In the genomic region with DNA sequence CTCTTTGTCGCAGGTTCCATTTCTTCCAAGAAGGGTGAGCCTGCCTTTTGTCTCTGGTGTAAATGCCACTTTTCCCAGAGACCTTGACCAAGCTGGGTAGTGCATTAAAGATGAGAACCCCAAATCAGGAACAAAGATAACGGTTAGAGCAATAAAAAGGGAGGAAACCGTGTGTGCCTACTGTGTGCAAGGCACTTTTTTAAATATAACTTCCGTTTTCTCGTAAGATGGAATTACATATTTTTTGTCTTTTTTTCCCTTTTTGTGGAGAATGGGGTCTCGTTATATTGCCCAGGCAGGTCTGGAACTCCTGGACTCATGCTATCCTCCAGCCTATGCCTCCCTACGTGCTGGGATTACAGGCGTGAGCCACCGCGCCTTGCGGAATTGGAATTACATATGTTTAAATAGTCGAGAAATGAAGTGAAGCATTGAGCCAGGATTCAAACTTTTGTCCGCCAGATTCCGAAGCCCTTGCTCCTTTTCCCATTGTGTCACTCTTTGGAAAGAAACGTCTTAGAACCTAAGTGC, we compare ENCODE assay signal across 8 cellular contexts. TPM values are rescaled to one million over a fixed set of nuclear protein-coding genes. Genes with fewer than 3 reads are reported as not detected.
DNase-seq lines count a peak whose midpoint lies in the region; TF ChIP-seq lines count a peak whose summit lies in the region.

No MANE protein-coding gene starts in this region.

- H4K20me1 ChIP-seq in BLaER1 (0 out of 2 replicates have a peak, but pooled peaks cover 13% of the 10 kb centered on the region), Karpas-422 (ENCODE audit: insufficient read depth, low read depth, low read length) (no peaks in the 10 kb centered on the region)

- DNase-seq in Karpas-422 (no peak), coronary artery (ENCODE audit: low spot score) (no peak), GDM1 (lab: John Stamatoyannopoulos, UW) (no peak), ACHN (no peak), NCI-H345 (lab: John Stamatoyannopoulos, UW) (no peak), SIG-M5 treated with dmso at 0.1 percent for 504 hours (lab: John Stamatoyannopoulos, UW; ENCODE audit: unreplicated experiment) (no peak)

- peaks cover 41% of the 10 kb centered on the region for H3K79me2 ChIP-seq in Karpas-422 (ENCODE audit: low read length)

- in situ Hi-C loops in ACHN (cut with HindIII; ENCODE audit: low pct_ligation_motif_present, low pct_unique_long_range_greater_than_20kb, low sequenced_read_pairs) = no loop called here

- TF ChIP-seq CTCF in coronary artery (IDR thresholded peaks at IDR 0.05) = no peak
- TF ChIP-seq CTCF in nephron (IDR thresholded peaks at IDR 0.05; ENCODE audit: unreplicated experiment in 3 of 3) = no peak

- peak overlapping the region; percentile 13; the same call in 1 of the 2 replicates for H3K9ac ChIP-seq in BLaER1
- H3K9ac ChIP-seq in Karpas-422 (ENCODE audit: low read length) = peak overlapping the region; percentile 69

- H3K9me2 ChIP-seq in Karpas-422 (replicated peaks; ENCODE audit: insufficient read depth, low read length) = no peaks in the 10 kb centered on the region

- H3K4me3 ChIP-seq in BLaER1 (peak overlapping the region; percentile 76), Karpas-422 (ENCODE audit: low read length) (peak overlapping the region; percentile 93), coronary artery (peak overlapping the region; percentile 79)

- H3K9me3 ChIP-seq in BLaER1 (no peaks in the 10 kb centered on the region), Karpas-422 (ENCODE audit: low read length) (no peaks in the 10 kb centered on the region)

- H3K9me3 Mint-ChIP-seq in nephron = no peaks in the 10 kb centered on the region

- H3K4me3 Mint-ChIP-seq in nephron = peak overlapping the region; percentile 79 to 86 (median 83)

- H3K27ac Mint-ChIP-seq in nephron = peak overlapping the region; percentile 100

- peak overlapping the region; percentile 97 for H3K4me2 ChIP-seq in BLaER1
- H3K4me2 ChIP-seq in Karpas-422 (ENCODE audit: low read depth, low read length, poor library complexity, severe bottlenecking) = peak overlapping the region; percentile 95

- H3K4me1 ChIP-seq in BLaER1 (peaks cover 60% of the 10 kb centered on the region), Karpas-422 (ENCODE audit: low read length) (peaks cover 37% of the 10 kb centered on the region)

- H3K36me3 ChIP-seq in BLaER1 (peaks cover 12% of the 10 kb centered on the region), Karpas-422 (ENCODE audit: insufficient read depth, low read length) (0 out of 2 replicates have a peak, but pooled peaks cover 3% of the 10 kb centered on the region)

- peak overlapping the region; percentile 47 for H2AFZ ChIP-seq in Karpas-422 (ENCODE audit: low read length)

- H3K27me3 ChIP-seq in BLaER1 (no peaks in the 10 kb centered on the region), Karpas-422 (ENCODE audit: low read length) (no peaks in the 10 kb centered on the region)

- H3K27ac ChIP-seq in BLaER1 (no peak overlapping the region), Karpas-422 (ENCODE audit: low read length) (peak overlapping the region; percentile 32), coronary artery (peak overlapping the region; percentile 81 to 98)

- H3K36me3 Mint-ChIP-seq in nephron (ENCODE audit: low read depth) = peaks cover 7% of the 10 kb centered on the region

- H3K4me1 Mint-ChIP-seq in nephron = peaks cover 39% of the 10 kb centered on the region

- no peaks in the 10 kb centered on the region for H3K27me3 Mint-ChIP-seq in nephron (ENCODE audit: low read depth)

RNA-seq across cellular contexts. Expression of a gene that starts 0.5 kb away (rescaled TPM):
- 45.6 and 54.2 TPM in 2 replicates for total RNA-seq in Karpas-422 (2014; rRNA removed; shearing (Covaris generic); ENCODE audit: low replicate concordance)

RNA-seq across cellular contexts. Expression of a gene that starts 1.9 kb away (rescaled TPM):
- total RNA-seq in Karpas-422 (2014; rRNA removed; shearing (Covaris generic); ENCODE audit: low replicate concordance) = 52.0 and 63.6 TPM in 2 replicates

RNA-seq across cellular contexts. Expression of a gene that starts 6.2 kb away (rescaled TPM):
- total RNA-seq in Karpas-422 (2014; rRNA removed; shearing (Covaris generic); ENCODE audit: low replicate concordance) = 0.61 TPM in 1 of 2 replicates, not detected in the other

RNA-seq across cellular contexts. Expression of a gene that starts 34.4 kb away (rescaled TPM):
- 26.2 and 42.2 TPM in 2 replicates for total RNA-seq in Karpas-422 (2014; rRNA removed; shearing (Covaris generic); ENCODE audit: low replicate concordance)

RNA-seq across cellular contexts. Expression of a gene that starts 34.5 kb away (rescaled TPM):
- 14.3 and 18.2 TPM in 2 replicates for total RNA-seq in Karpas-422 (2014; rRNA removed; shearing (Covaris generic); ENCODE audit: low replicate concordance)
